In genomic region chr11:63670077-63670737, GRCh38 we compare ENCODE assay signal across 8 cellular contexts. TPM values are rescaled to one million over a fixed set of nuclear protein-coding genes. Genes with fewer than 3 reads are reported as not detected.
DNase-seq lines count a peak whose midpoint lies in the region; ATAC-seq, FAIRE-seq and TF ChIP-seq lines count a peak whose summit lies in the region.

No MANE protein-coding gene starts in this region.

- no peak for ATAC-seq in naive B cell (ENCODE audit: low read depth in 2 of 2)
- no peak for ATAC-seq in HG03442 (IDR thresholded peaks at IDR 0.05; ENCODE audit: unreplicated experiment)

- TF ChIP-seq CTCF in NB4 (IDR thresholded peaks at IDR 0.05; ENCODE audit: low read depth, low read length) (no peak), choroid plexus epithelial cell (conservative IDR thresholded peaks at IDR 0.05; ENCODE audit: low read depth, low read length) (no peak)

- no peak for TF ChIP-seq POLR2A in NB4 (IDR thresholded peaks at IDR 0.05; ENCODE audit: extremely low read depth, insufficient read length)

- DNase-seq in NB4 (ENCODE audit: low read depth) (peak; percentile 73), choroid plexus epithelial cell (ENCODE audit: low read depth) (peak; percentile 49), naive B cell (no peak), amniotic stem cell (lab: John Stamatoyannopoulos, UW) (no peak), urothelium cell line (ENCODE audit: low spot score) (no peak), OCI-M2 (lab: John Stamatoyannopoulos, UW; ENCODE audit: unreplicated experiment) (no peak)

- H3K36me3 Mint-ChIP-seq in naive B cell, result no peaks in the 10 kb centered on the region

- H3K4me3 ChIP-seq in GM08714 (ENCODE audit: low read length) (peak overlapping the region; percentile 82), NB4 (ENCODE audit: low read depth, low read length) (peak overlapping the region; percentile 92), choroid plexus epithelial cell (ENCODE audit: low read depth, low read length) (peak overlapping the region; percentile 80)

- no peaks in the 10 kb centered on the region for H3K9me3 Mint-ChIP-seq in naive B cell

- peak overlapping the region; percentile 39 to 93 (median 68) for H3K27ac Mint-ChIP-seq in naive B cell

- no peak for FAIRE-seq in urothelium cell line (lab: Jason Lieb, UNC)

- H3K27me3 Mint-ChIP-seq in naive B cell, result no peaks in the 10 kb centered on the region

- peaks cover 15 to 34% (median 32%) of the 10 kb centered on the region in 3 donors for H3K4me1 Mint-ChIP-seq in naive B cell

- peak overlapping the region; percentile 76 to 92 (median 86) for H3K4me3 Mint-ChIP-seq in naive B cell

RNA-seq across cellular contexts. Expression of gene ATL3, which starts 1.0 kb away (rescaled TPM):
- polyA plus RNA-seq in naive B cell (ENCODE audit: low read depth in 6 of 6), result 10 to 100 TPM; 15.9 to 22.4 (median 20.8) TPM

RNA-seq across cellular contexts. Expression of gene RTN3, which starts 11.1 kb away (rescaled TPM):
- 10 to 100 TPM; 20.6 to 59.8 (median 27.8) TPM for polyA plus RNA-seq in naive B cell (ENCODE audit: low read depth in 6 of 6)

RNA-seq across cellular contexts. Expression of gene PLAAT3, which starts 56.0 kb away (rescaled TPM):
- under 1 TPM in 3 of 6 donors, not detected in 3; 0.21 to 0.40 (median 0.38) TPM for polyA plus RNA-seq in naive B cell (ENCODE audit: low read depth in 6 of 6)

Comparison
In these comparisons a context has a peak if more than half of its experiments do, and no peak if none do; other contexts are left out.
1. DNase-seq: peak in NB4 (single experiment) and choroid plexus epithelial cell (single experiment); none in naive B cell (single experiment), amniotic stem cell (single experiment), urothelium cell line (single experiment) and OCI-M2 (single experiment).
2. Peak in every context shown above with its lines, with median percentiles within 50 percentile points of each other: H3K4me3 ChIP-seq.